ENCODE assay signal across 18 cellular contexts in genomic region chr2:313991-314390, GRCh38. TPM values are rescaled to one million over a fixed set of nuclear protein-coding genes. Genes with fewer than 3 reads are reported as not detected.
DNase-seq lines count a peak whose midpoint lies in the region; ATAC-seq, FAIRE-seq and TF ChIP-seq lines count a peak whose summit lies in the region.
"Had no signal": no experiment of that assay in that cellular context is flagged by ENCODE, and none has a peak within 500 bp of the region (broad histone marks: within the 10 kb centered on the region; RNA-seq: fewer than 3 reads in every experiment).

No MANE protein-coding gene starts in this region.

- H3K4me3 ChIP-seq in H1 (ENCODE audit: extremely low read depth in 1 of 4, insufficient read depth in 2 of 4, low read depth in 3 of 4, low read length in 4 of 4) (no peak overlapping the region), thyroid gland (replicated peaks in 1 of 3) (no peak overlapping the region), PC-3 (ENCODE audit: low read length) (no peak overlapping the region)
- H3K4me3 ChIP-seq: A549, BLaER1, GM12878 had no signal

- no peak overlapping the region for H3K56ac ChIP-seq in H1 (replicated peaks; ENCODE audit: insufficient read length, low read depth, low read length)

- TF ChIP-seq POLR2A in H1 (IDR thresholded peaks at IDR 0.05; ENCODE audit: control extremely low read depth in 1 of 2, low read depth in 2 of 2, low read length in 2 of 2) (no peak), thyroid gland (IDR thresholded peaks at IDR 0.05) (no peak)

- no peak overlapping the region for H2BK20ac ChIP-seq in H1 (ENCODE audit: low read length)

- H2BK15ac ChIP-seq in H1 (ENCODE audit: low read length): no peak overlapping the region

- POLR2A ChIA-PET in H1 (lab: Charles Lee; ENCODE audit: partially characterized antibody) (no interaction called here), PC-3 (lab: Charles Lee; ENCODE audit: unreplicated experiment) (no interaction called here)

- no peak overlapping the region for H3K4ac ChIP-seq in H1 (replicated peaks; ENCODE audit: insufficient read length, low read depth, low read length)

- intact Hi-C loops in thyroid gland (cut with DNase I) (no loop called here), PC-3 (cut with micrococcal nuclease) (no loop called here)

- no peak overlapping the region for H3K18ac ChIP-seq in H1 (ENCODE audit: extremely low read depth, low read length)

- H3K23me2 ChIP-seq in H1 (ENCODE audit: low read depth, low read length): peaks cover 5% of the 10 kb centered on the region; the same call in 1 of the 2 replicates

- H3K36me3 ChIP-seq in H1 (ENCODE audit: control insufficient read depth in 2 of 4, insufficient read depth in 4 of 4, low read length in 3 of 4): no peaks in the 10 kb centered on the region
- no peaks in the 10 kb centered on the region for H3K36me3 ChIP-seq in thyroid gland
- H3K36me3 ChIP-seq in PC-3 (ENCODE audit: low read depth, low read length): no peaks in the 10 kb centered on the region
- H3K36me3 ChIP-seq: BLaER1 had no signal

- no peak for ATAC-seq in PC-3
- ATAC-seq: A549, GM12878 had no signal

- no peak for FAIRE-seq in H1 (lab: Jason Lieb, UNC)
- FAIRE-seq: A549, GM12878, GM18507 had no signal

- H3K23ac ChIP-seq in H1 (ENCODE audit: insufficient read length): no peak overlapping the region

- TF ChIP-seq CTCF in H1 (IDR thresholded peaks at IDR 0.05; ENCODE audit: control extremely low read depth in 1 of 3, insufficient read depth in 1 of 3, low read depth in 1 of 3, low read length in 3 of 3): no peak
- TF ChIP-seq CTCF in thyroid gland (IDR thresholded peaks at IDR 0.05): no peak
- TF ChIP-seq CTCF in PC-3 (conservative IDR thresholded peaks at IDR 0.05; ENCODE audit: low read depth, low read length): no peak

- H3K9ac ChIP-seq in H1 (replicated peaks in 1 of 4; ENCODE audit: extremely low read depth in 1 of 4, low read depth in 3 of 4, low read length in 3 of 4) (no peak overlapping the region), PC-3 (ENCODE audit: low read length) (no peak overlapping the region)
- H3K9ac ChIP-seq: BLaER1 had no signal

- no TSS peak for BruUV-seq in PC-3 (replicated peaks; lab: Mats Ljungman, UMichigan)

- H2AFZ ChIP-seq in H1 (ENCODE audit: low read length): 0 out of 2 replicates have a peak overlapping the region, but pooled peaks have one; percentile 45
- H2AFZ ChIP-seq in PC-3 (ENCODE audit: low read length): no peak overlapping the region

- DNase-seq in NCI-H2107 treated with DMSO at 0.1 percent for 48 hours (lab: John Stamatoyannopoulos, UW; ENCODE audit: unreplicated experiment) (peak; percentile 35), NCI-H2107 (lab: John Stamatoyannopoulos, UW) (no peak), H1 (ENCODE audit: low read depth in 1 of 2, low spot score in 2 of 2) (no peak), kidney tubule cell (ENCODE audit: low spot score) (peak; percentile 39), thyroid gland (peak; percentile 40 to 51), PC-3 (no peak)
- DNase-seq in activated CD8-positive, alpha-beta memory T cell treated with anti-CD3 and anti-CD28 coated beads, Interleukin-2, amount 50 U/mL, for 48 hours: no peak
- DNase-seq: Caco-2; CD8-positive, alpha-beta memory T cell; DMS79; H9 had no signal

- no peak overlapping the region for H4K5ac ChIP-seq in H1 (ENCODE audit: insufficient read length, low read depth, low read length)

- no peak overlapping the region for H2BK120ac ChIP-seq in H1 (replicated peaks; ENCODE audit: low read depth, low read length)

- no peak overlapping the region for H4K8ac ChIP-seq in H1 (ENCODE audit: extremely low read depth, insufficient read depth, low read length)

- CTCF ChIA-PET in H1 (lab: Charles Lee; ENCODE audit: partially characterized antibody) (interaction anchor here (0.6 to 1.4 kb wide), 5 partner anchors 12 to 70 kb away, joined by 3 to 5 read pairs (median 3); no protein-coding TSS in a partner anchor), PC-3 (lab: Charles Lee) (no interaction called here)

- H4K91ac ChIP-seq in H1 (replicated peaks; ENCODE audit: insufficient read length, low read length): no peak overlapping the region

- H3K79me1 ChIP-seq in H1 (ENCODE audit: low read depth, low read length): no peaks in the 10 kb centered on the region

- H3K79me2 ChIP-seq in H1 (ENCODE audit: control insufficient read depth in 1 of 2, insufficient read depth in 2 of 2, low read length in 2 of 2): no peaks in the 10 kb centered on the region
- no peaks in the 10 kb centered on the region for H3K79me2 ChIP-seq in PC-3 (ENCODE audit: low read length)

- no peaks in the 10 kb centered on the region for H3F3A ChIP-seq in PC-3 (ENCODE audit: low read length, unreplicated experiment)

- peaks cover 0 to 2% of the 10 kb centered on the region in 2 experiments for H4K20me1 ChIP-seq in H1 (replicated peaks in 1 of 2; ENCODE audit: control insufficient read depth in 1 of 2, insufficient read depth in 2 of 2, low read length in 2 of 2)
- H4K20me1 ChIP-seq in PC-3 (ENCODE audit: low read length): no peaks in the 10 kb centered on the region
- H4K20me1 ChIP-seq: BLaER1 had no signal

- no peak for TF ChIP-seq EP300 in H1 (IDR thresholded peaks at IDR 0.05; ENCODE audit: borderline replicate concordance in 1 of 2, low read depth in 2 of 2, low read length in 2 of 2)

- H3K27ac ChIP-seq in H1 (ENCODE audit: low read depth, low read length): no peak overlapping the region
- no peak overlapping the region for H3K27ac ChIP-seq in thyroid gland
- H3K27ac ChIP-seq in PC-3 (ENCODE audit: low read length): no peak overlapping the region
- H3K27ac ChIP-seq: A549, BLaER1 had no signal

- no peak overlapping the region for H2AK5ac ChIP-seq in H1 (ENCODE audit: low read depth, low read length)

- H3K27me3 ChIP-seq in H1 (replicated peaks in 1 of 4; ENCODE audit: control insufficient read depth in 3 of 4, extremely low read depth in 1 of 4, insufficient read depth in 3 of 4, low read length in 3 of 4): no peaks in the 10 kb centered on the region; a peak in 1 of 7 replicates
- H3K27me3 ChIP-seq in thyroid gland: no peaks in the 10 kb centered on the region
- H3K27me3 ChIP-seq in PC-3 (ENCODE audit: low read length): peaks cover 18% of the 10 kb centered on the region
- H3K27me3 ChIP-seq: BLaER1 had no signal

- H2BK5ac ChIP-seq in H1 (ENCODE audit: low read depth, low read length): 0 out of 2 replicates have a peak overlapping the region, but pooled peaks have one; percentile 44

- H3K9me2 ChIP-seq in PC-3 (replicated peaks; ENCODE audit: low read length): no peaks in the 10 kb centered on the region

- H3K14ac ChIP-seq in H1 (ENCODE audit: insufficient read length): no peak overlapping the region

- no peak overlapping the region for H2BK12ac ChIP-seq in H1 (ENCODE audit: low read depth, low read length)

- H3K4me1 ChIP-seq in H1 (replicated peaks in 1 of 4; ENCODE audit: control insufficient read depth in 3 of 4, insufficient read depth in 4 of 4, low read length in 3 of 4) (peaks cover 6 to 19% (median 11%) of the 10 kb centered on the region in 4 experiments), thyroid gland (peaks cover 0 to 15% of the 10 kb centered on the region in 2 donors), PC-3 (ENCODE audit: insufficient read depth, low read length) (peaks cover 12% of the 10 kb centered on the region)
- H3K4me1 ChIP-seq: A549, Caco-2 had no signal

- 97% methylated on average over 10 of the region's 14 CpGs; no CpG with 5 or more reads in 1 of the 2 experiments for WGBS in H1 (ENCODE audit: extremely low coverage in 1 of 2, insufficient coverage in 1 of 2, insufficient read length in 1 of 2, insufficient replicate concordance in 2 of 2, low coverage in 1 of 2, low lambda C conversion rate in 2 of 2, missing lambda C conversion rate in 1 of 2), 2 experiments
- 38 to 47% methylated on average over 13 to 14 of the region's 14 CpGs for WGBS in thyroid gland, 2 donors

- TF ChIP-seq RAD21 in H1 (IDR thresholded peaks at IDR 0.05 in 1 of 2, conservative IDR thresholded peaks at IDR 0.05 in 1 of 2; ENCODE audit: low read depth in 2 of 2, low read length in 2 of 2): no peak

- H3K4me2 ChIP-seq in H1 (ENCODE audit: insufficient read depth in 1 of 2, low read depth in 2 of 2, low read length in 2 of 2): no peak overlapping the region
- H3K4me2 ChIP-seq in PC-3 (ENCODE audit: low read length): no peak overlapping the region
- H3K4me2 ChIP-seq: A549, BLaER1 had no signal

- no peaks in the 10 kb centered on the region; a peak in 1 of 4 replicates for H3K9me3 ChIP-seq in H1 (ENCODE audit: insufficient read depth in 2 of 2, low read depth in 1 of 2, low read length in 1 of 2)
- no peaks in the 10 kb centered on the region for H3K9me3 ChIP-seq in thyroid gland
- no peaks in the 10 kb centered on the region for H3K9me3 ChIP-seq in PC-3 (ENCODE audit: low read length)
- H3K9me3 ChIP-seq: A549, BLaER1, Caco-2 had no signal

RNA-seq across cellular contexts. Expression of gene ALKAL2, which starts 26.1 kb away (rescaled TPM):
- total RNA-seq in H1 (2021; fragmentation: NEBNext Ultra II Directional; extraction: Animal tissue kit (Norgen Biotek cat#: 25700)): 10.4 and 11.5 TPM in 2 replicates
- 4.3 and 4.6 TPM in 2 replicates for polyA plus RNA-seq in H1 (2011; rRNA removed)
- 5.4 TPM for polyA plus RNA-seq in H1 (2011; cell fraction: cytosol; rRNA removed)
- 7.2 TPM for polyA plus RNA-seq in H1 (2011; cell fraction: nucleus; rRNA removed)
- polyA plus RNA-seq in H1 (2012, experiment 1 of 2): 4.5 to 6.0 TPM (median 4.9 TPM) in 4 replicates
- 2.0 TPM for polyA plus RNA-seq in H1 (2012, experiment 2 of 2)
- polyA plus RNA-seq in H1 (2013, experiment 1 of 2): 11.7 TPM
- polyA plus RNA-seq in H1 (2013, experiment 2 of 2): 12.0 TPM
- polyA minus RNA-seq in H1 (2011; rRNA and poly(A)+ RNA removed): 2.8 and 4.6 TPM in 2 replicates
- polyA minus RNA-seq in H1 (2011; cell fraction: cytosol; rRNA and poly(A)+ RNA removed): 6.0 TPM
- 7.4 TPM for polyA minus RNA-seq in H1 (2011; cell fraction: nucleus; rRNA and poly(A)+ RNA removed)
- total RNA-seq in thyroid gland: 1 to 10 TPM; 1.3 to 9.8 (median 7.3) TPM
- 3.6 TPM in 1 of 2 replicates, not detected in the other for total RNA-seq in PC-3 (2014; rRNA removed)
- total RNA-seq: Caco-2; CD8-positive, alpha-beta memory T cell; G401; GM12878; HT1080 had no signal
- polyA plus RNA-seq: A549; AG04450; CD8-positive, alpha-beta memory T cell had no signal

RNA-seq across cellular contexts. Expression of gene ACP1, which starts 49.2 kb away (rescaled TPM):
- total RNA-seq in H1 (2021; fragmentation: NEBNext Ultra II Directional; extraction: Animal tissue kit (Norgen Biotek cat#: 25700)): 150 and 155 TPM in 2 replicates
- 78.7 and 115 TPM in 2 replicates for polyA plus RNA-seq in H1 (2011; rRNA removed)
- polyA plus RNA-seq in H1 (2011; cell fraction: cytosol; rRNA removed): 169 TPM
- 96.8 TPM for polyA plus RNA-seq in H1 (2011; cell fraction: nucleus; rRNA removed)
- polyA plus RNA-seq in H1 (2012, experiment 1 of 2): 165 to 214 TPM (median 182 TPM) in 4 replicates
- polyA plus RNA-seq in H1 (2012, experiment 2 of 2): 60.1 TPM
- polyA plus RNA-seq in H1 (2013, experiment 1 of 2): 107 TPM
- 106 TPM for polyA plus RNA-seq in H1 (2013, experiment 2 of 2)
- 107 and 121 TPM in 2 replicates for polyA minus RNA-seq in H1 (2011; rRNA and poly(A)+ RNA removed)
- 83.2 TPM for polyA minus RNA-seq in H1 (2011; cell fraction: cytosol; rRNA and poly(A)+ RNA removed)
- polyA minus RNA-seq in H1 (2011; cell fraction: nucleus; rRNA and poly(A)+ RNA removed): 78.8 TPM
- total RNA-seq in thyroid gland (100 to 1,000 TPM; 117 to 136 (median 128) TPM), PC-3 (2014; rRNA removed) (109 and 149 TPM in 2 replicates)

RNA-seq across cellular contexts. Expression of gene SH3YL1, which starts 50.2 kb away (rescaled TPM):
- 31.4 and 37.2 TPM in 2 replicates for total RNA-seq in H1 (2021; fragmentation: NEBNext Ultra II Directional; extraction: Animal tissue kit (Norgen Biotek cat#: 25700))
- polyA plus RNA-seq in H1 (2011; rRNA removed): 12.9 and 13.6 TPM in 2 replicates
- 22.5 TPM for polyA plus RNA-seq in H1 (2011; cell fraction: cytosol; rRNA removed)
- 28.4 TPM for polyA plus RNA-seq in H1 (2011; cell fraction: nucleus; rRNA removed)
- polyA plus RNA-seq in H1 (2012, experiment 1 of 2): 24.6 to 32.5 TPM (median 25.7 TPM) in 4 replicates
- 5.9 TPM for polyA plus RNA-seq in H1 (2012, experiment 2 of 2)
- 27.9 TPM for polyA plus RNA-seq in H1 (2013, experiment 1 of 2)
- 26.7 TPM for polyA plus RNA-seq in H1 (2013, experiment 2 of 2)
- 18.9 and 19.0 TPM in 2 replicates for polyA minus RNA-seq in H1 (2011; rRNA and poly(A)+ RNA removed)
- 15.1 TPM for polyA minus RNA-seq in H1 (2011; cell fraction: cytosol; rRNA and poly(A)+ RNA removed)
- polyA minus RNA-seq in H1 (2011; cell fraction: nucleus; rRNA and poly(A)+ RNA removed): 44.6 TPM
- total RNA-seq in thyroid gland (100 to 1,000 TPM in 1 of 4 donors, 10 to 100 TPM in 3; 76.5 to 128 (median 85.1) TPM), PC-3 (2014; rRNA removed) (28.6 and 29.1 TPM in 2 replicates)

Comparison
In these comparisons a context has a peak if more than half of its experiments do, and no peak if none do; other contexts are left out.
1. DNase-seq: peak in NCI-H2107 treated with DMSO at 0.1 percent for 48 hours (single experiment), kidney tubule cell (single experiment) and thyroid gland (2 of 2); none in NCI-H2107 (single experiment), H1 (0 of 2), activated CD8-positive, alpha-beta memory T cell treated with anti-CD3 and anti-CD28 coated beads, Interleukin-2, amount 50 U/mL, for 48 hours (single experiment) and PC-3 (single experiment).